ENCODE assay signal across 17 cellular contexts in genomic region chr12:16020034-16020433, GRCh38.
"Had no signal": no experiment of that assay in that cellular context is flagged by ENCODE, and none has a peak within 500 bp of the region (broad histone marks: within the 10 kb centered on the region; RNA-seq: fewer than 3 reads in every experiment).

No MANE protein-coding gene starts in this region.

- DNase-seq: activated CD4-positive, alpha-beta T cell treated with anti-CD3 and anti-CD28 coated beads, Interleukin-2, amount 50 U/mL, for 1 hour; activated naive CD4-positive, alpha-beta T cell; activated T-cell treated with anti-CD3 and anti-CD28 coated beads for 4 hours; anterior cingulate cortex; brain microvascular endothelial cell; effector CD8-positive, alpha-beta T cell; heart left ventricle; immature natural killer cell; nephron progenitor cell; ovary; right lobe of liver; testis; upper lobe of right lung had no signal

- H3K4me3 ChIP-seq: coronary artery, heart left ventricle, ovary, right lobe of liver, testis, upper lobe of right lung had no signal

- H3K4me3 Mint-ChIP-seq: central memory CD8-positive, alpha-beta T cell; immature natural killer cell; nephron progenitor cell; stimulated activated naive CD8-positive, alpha-beta T cell treated with anti-CD3 and anti-CD28 coated beads, Interleukin-15, Interleukin-2, amounts not matched to agents 100 ng/mL and 50 ng/mL, for 24 hours had no signal

- H3K27ac ChIP-seq: brain microvascular endothelial cell, coronary artery, heart left ventricle, ovary, right lobe of liver, testis, upper lobe of right lung had no signal

- ATAC-seq: activated CD4-positive, CD25-positive, alpha-beta regulatory T cell treated with anti-CD3 and anti-CD28 coated beads, Interleukin-2, amount 50 U/mL, for 24 hours; heart left ventricle; right lobe of liver had no signal

- H3K9me3 ChIP-seq: ovary, right lobe of liver, testis, upper lobe of right lung had no signal

- H3K4me1 Mint-ChIP-seq: immature natural killer cell, nephron progenitor cell had no signal

- H3K27me3 ChIP-seq: brain microvascular endothelial cell, heart left ventricle, ovary, right lobe of liver, testis, upper lobe of right lung had no signal

- H3K27me3 Mint-ChIP-seq: central memory CD8-positive, alpha-beta T cell; stimulated activated naive CD8-positive, alpha-beta T cell treated with anti-CD3 and anti-CD28 coated beads, Interleukin-15, Interleukin-2, amounts not matched to agents 100 ng/mL and 50 ng/mL, for 24 hours had no signal

- H3K27ac Mint-ChIP-seq: immature natural killer cell; stimulated activated naive CD8-positive, alpha-beta T cell treated with anti-CD3 and anti-CD28 coated beads, Interleukin-15, Interleukin-2, amounts not matched to agents 100 ng/mL and 50 ng/mL, for 24 hours had no signal

- H3K4me1 ChIP-seq: heart left ventricle, testis, upper lobe of right lung had no signal

- H3K36me3 ChIP-seq: brain microvascular endothelial cell, ovary, upper lobe of right lung had no signal
